Comparison of ENCODE assay signal across 11 cellular contexts in the genomic region with DNA sequence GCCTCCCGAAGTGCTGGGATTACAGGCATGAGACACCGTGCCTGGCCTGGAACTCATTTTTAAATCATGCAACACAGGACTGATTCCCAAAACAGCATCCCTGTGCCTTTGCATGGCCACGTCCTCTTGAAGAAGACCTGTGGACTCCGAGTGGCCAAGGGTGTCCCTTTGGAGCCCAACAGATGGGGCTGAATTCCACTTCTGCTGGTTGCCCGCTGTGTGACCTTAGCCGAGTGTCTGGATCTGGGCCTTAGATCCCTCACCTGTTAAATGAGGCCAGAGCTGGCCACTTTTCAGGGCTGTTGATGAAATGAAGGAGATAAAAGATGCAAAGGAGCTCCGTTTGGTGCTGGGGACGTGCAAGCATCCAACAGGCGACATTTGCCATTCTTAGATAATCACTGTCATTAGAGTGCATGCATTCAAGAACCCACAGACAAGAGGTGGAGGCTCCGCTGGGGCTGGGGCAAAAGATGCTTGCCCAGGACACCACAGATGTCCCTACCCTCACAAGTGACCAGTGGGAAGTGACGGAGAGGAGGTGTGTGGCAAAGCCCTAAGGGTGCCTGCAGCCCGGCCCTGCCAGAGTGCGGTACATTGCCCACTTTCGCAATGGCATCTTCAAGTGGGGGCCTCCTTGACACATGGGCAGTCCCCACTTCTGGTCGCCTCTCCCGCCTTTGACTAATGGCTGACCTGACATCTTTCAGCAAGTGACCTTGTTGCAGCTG.
"Had no signal": no experiment of that assay in that cellular context is flagged by ENCODE, and none has a peak within 500 bp of the region (broad histone marks: within the 10 kb centered on the region; RNA-seq: fewer than 3 reads in every experiment).

No MANE protein-coding gene starts in this region.

- H3K27ac Mint-ChIP-seq: activated B cell treated with CpG ODN at 0.5 μM for 24 hours; activated CD4-positive, alpha-beta T cell treated with anti-CD3 and anti-CD28 coated beads, Interleukin-2, amount 10 ng/mL, durations not matched to agents 7 days and 5 days; stimulated activated naive B cell treated with anti-CD40 and anti-IgM and Interleukin-4, amounts not matched to agents 10 μg/mL and 1 μg/mL and 100 μg/mL, for 72 hours; T-helper 1 cell treated with Interleukin-12 subunit alpha and Interleukin-12 subunit beta and Interleukin-4 antibody, amounts not matched to agents 30 μg/mL and 1 μg/mL, for 36 hours; type B pancreatic cell had no signal

- DNase-seq: activated B cell treated with CpG ODN at 0.5 μM for 24 hours; activated CD4-positive, alpha-beta T cell treated with anti-CD3 and anti-CD28 coated beads, Interleukin-2, amount 10 ng/mL, durations not matched to agents 7 days and 5 days; activated naive CD8-positive, alpha-beta T cell treated with anti-CD3 and anti-CD28 coated beads, Interleukin-2, amount 10 ng/mL, durations not matched to agents 7 days and 5 days; anterior cingulate cortex; foreskin melanocyte; mesenchymal stem cell; stimulated activated CD4-positive, alpha-beta T cell treated with anti-CD3 and anti-CD28 coated beads, Interleukin-2, amount 100 ng/mL, for 24 hours; stimulated activated naive B cell treated with anti-CD40 and anti-IgM and Interleukin-4, amounts not matched to agents 10 μg/mL and 1 μg/mL and 100 μg/mL, for 72 hours had no signal

- H3K4me1 Mint-ChIP-seq: neural crest cell had no signal

- H3K9me3 Mint-ChIP-seq: activated B cell treated with CpG ODN at 0.5 μM for 24 hours; activated CD4-positive, alpha-beta T cell treated with anti-CD3 and anti-CD28 coated beads, Interleukin-2, amount 10 ng/mL, durations not matched to agents 7 days and 5 days; neural crest cell; T-helper 1 cell treated with Interleukin-12 subunit alpha and Interleukin-12 subunit beta and Interleukin-4 antibody, amounts not matched to agents 30 μg/mL and 1 μg/mL, for 36 hours; type B pancreatic cell had no signal

- H3K36me3 Mint-ChIP-seq: type B pancreatic cell had no signal

- ATAC-seq: stimulated activated naive B cell treated with anti-CD40 and anti-IgM and Interleukin-4, amounts not matched to agents 10 μg/mL and 1 μg/mL and 100 μg/mL, for 72 hours had no signal

- H3K4me3 Mint-ChIP-seq: activated B cell treated with CpG ODN at 0.5 μM for 24 hours; activated CD4-positive, alpha-beta T cell treated with anti-CD3 and anti-CD28 coated beads, Interleukin-2, amount 10 ng/mL, durations not matched to agents 7 days and 5 days; activated naive CD8-positive, alpha-beta T cell treated with anti-CD3 and anti-CD28 coated beads, Interleukin-2, amount 10 ng/mL, durations not matched to agents 7 days and 5 days; neural crest cell; stimulated activated naive B cell treated with anti-CD40 and anti-IgM and Interleukin-4, amounts not matched to agents 10 μg/mL and 1 μg/mL and 100 μg/mL, for 72 hours; T-helper 1 cell treated with Interleukin-12 subunit alpha and Interleukin-12 subunit beta and Interleukin-4 antibody, amounts not matched to agents 30 μg/mL and 1 μg/mL, for 36 hours; type B pancreatic cell had no signal
